ENCODE assay signal across 8 cellular contexts in the genomic region with DNA sequence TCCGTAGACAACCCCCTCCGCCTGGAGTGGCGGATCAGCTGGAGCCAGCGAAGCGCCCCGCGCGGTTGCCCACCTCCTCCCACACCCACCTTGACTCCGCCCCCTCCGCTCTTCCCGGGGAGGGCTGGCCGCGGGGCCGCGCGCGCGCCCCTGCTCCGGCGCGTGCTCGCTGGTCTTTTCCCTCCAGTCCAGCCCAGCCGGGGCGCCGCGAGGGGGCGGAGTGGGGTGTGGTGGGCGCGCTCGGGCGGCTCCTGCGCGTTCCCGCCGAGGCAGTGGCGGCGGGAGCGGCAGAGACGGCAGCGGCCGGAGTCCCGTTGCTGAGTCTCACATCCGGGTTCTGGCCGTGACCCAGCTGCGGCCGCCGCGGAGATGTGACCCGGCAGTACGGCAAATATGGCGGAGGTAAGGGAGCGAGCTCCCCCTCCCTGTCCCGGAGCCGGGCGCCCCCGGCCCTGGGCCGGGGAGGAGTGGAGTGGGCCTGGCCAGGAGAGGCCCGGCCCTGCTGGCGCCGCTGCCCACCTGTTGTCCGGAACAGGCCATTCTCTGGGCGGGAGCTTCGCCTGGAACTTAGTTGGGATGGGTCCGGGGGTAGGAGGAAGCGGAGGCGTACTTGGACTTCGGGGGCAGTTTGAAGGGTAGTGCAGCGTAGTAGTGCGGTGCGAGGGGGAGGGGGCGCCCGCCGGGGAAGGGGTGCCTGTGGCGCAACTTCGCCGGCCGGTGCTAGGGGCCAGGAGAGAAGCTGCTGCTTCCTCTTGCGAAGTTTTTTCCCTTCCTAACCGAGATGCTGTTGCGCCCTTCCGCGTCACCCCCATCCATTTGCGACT. TPM values are rescaled to one million over a fixed set of nuclear protein-coding genes. Genes with fewer than 3 reads are reported as not detected.
A peak's percentile ranks its signal among the peaks of the same experiment; 100 is the strongest.
DNase-seq lines count a peak whose midpoint lies in the region; ATAC-seq and TF ChIP-seq lines count a peak whose summit lies in the region.

No MANE protein-coding gene starts in this region.

- no peaks in the 10 kb centered on the region for H3K36me3 ChIP-seq in thoracic aorta

- H3K36me3 Mint-ChIP-seq in activated naive CD8-positive, alpha-beta T cell treated with anti-CD3 and anti-CD28 coated beads for 36 hours: peaks cover 27% of the 10 kb centered on the region
- peaks cover 2% of the 10 kb centered on the region for H3K36me3 Mint-ChIP-seq in osteocyte (ENCODE audit: unreplicated experiment)

- peak; percentile 24 for TF ChIP-seq CTCF in GM12864 (IDR thresholded peaks at IDR 0.05; ENCODE audit: low read depth, low read length, missing control alignments)
- peak; percentile 53 for TF ChIP-seq CTCF in osteocyte (IDR thresholded peaks at IDR 0.05)
- peak; percentile 22 for TF ChIP-seq CTCF in thoracic aorta (IDR thresholded peaks at IDR 0.05)

- peak overlapping the region; percentile 87 for H3K27ac Mint-ChIP-seq in activated naive CD8-positive, alpha-beta T cell treated with anti-CD3 and anti-CD28 coated beads for 36 hours
- H3K27ac Mint-ChIP-seq in osteocyte (ENCODE audit: unreplicated experiment): peak overlapping the region; percentile 94

- no peaks in the 10 kb centered on the region for H3K9me3 ChIP-seq in thoracic aorta

- peaks cover 1% of the 10 kb centered on the region for H3K27me3 Mint-ChIP-seq in activated naive CD8-positive, alpha-beta T cell treated with anti-CD3 and anti-CD28 coated beads for 36 hours
- H3K27me3 Mint-ChIP-seq in osteocyte (ENCODE audit: unreplicated experiment): no peaks in the 10 kb centered on the region

- peaks cover 48% of the 10 kb centered on the region for H3K4me1 Mint-ChIP-seq in activated naive CD8-positive, alpha-beta T cell treated with anti-CD3 and anti-CD28 coated beads for 36 hours
- H3K4me1 Mint-ChIP-seq in osteocyte (ENCODE audit: unreplicated experiment): peaks cover 63% of the 10 kb centered on the region

- H3K4me1 ChIP-seq in thoracic aorta (ENCODE audit: control insufficient read depth in 1 of 2, low read depth in 2 of 2): peaks cover 38 to 49% of the 10 kb centered on the region in 2 donors

- peak; percentile 76 for DNase-seq in GM12864 (ENCODE audit: low read depth)
- DNase-seq in NCI-H1048 (lab: John Stamatoyannopoulos, UW): peak; percentile 77
- peak; percentile 94 for DNase-seq in SKM-1 (lab: John Stamatoyannopoulos, UW; ENCODE audit: unreplicated experiment)
- peak; percentile 97 for DNase-seq in activated naive CD8-positive, alpha-beta T cell treated with anti-CD3 and anti-CD28 coated beads for 36 hours
- peak; percentile 77 to 97 (median 94) for DNase-seq in head of caudate nucleus
- peak; percentile 99 for DNase-seq in osteocyte (ENCODE audit: extremely low spot score, unreplicated experiment)
- DNase-seq in thoracic aorta (ENCODE audit: low spot score): peak; percentile 83

- H3K27me3 ChIP-seq in thoracic aorta (replicated peaks; ENCODE audit: insufficient read depth): no peaks in the 10 kb centered on the region

- H3K4me3 ChIP-seq in GM12864 (ENCODE audit: low read depth, low read length): peak overlapping the region; percentile 84
- peak overlapping the region; percentile 97 for H3K4me3 ChIP-seq in thoracic aorta

- H3K9me3 Mint-ChIP-seq in activated naive CD8-positive, alpha-beta T cell treated with anti-CD3 and anti-CD28 coated beads for 36 hours: no peaks in the 10 kb centered on the region
- no peaks in the 10 kb centered on the region for H3K9me3 Mint-ChIP-seq in osteocyte (ENCODE audit: unreplicated experiment)

- intact Hi-C loops in head of caudate nucleus (cut with DNase I): loop anchor here (5.0 kb wide), 1 partner anchor 122 kb away; a partner anchor contains a TSS

- peak overlapping the region; percentile 87 for H3K4me3 Mint-ChIP-seq in activated naive CD8-positive, alpha-beta T cell treated with anti-CD3 and anti-CD28 coated beads for 36 hours
- peak overlapping the region; percentile 90 for H3K4me3 Mint-ChIP-seq in osteocyte (ENCODE audit: unreplicated experiment)

- peak overlapping the region; percentile 93 to 99 for H3K27ac ChIP-seq in thoracic aorta

- ATAC-seq in HG02610 (IDR thresholded peaks at IDR 0.05; ENCODE audit: unreplicated experiment) (peak; percentile 66), thoracic aorta (ENCODE audit: insufficient number of reproducible peaks, low FRiP score, low read depth) (peak; percentile 89)

RNA-seq across cellular contexts. Expression of a gene that starts 5.4 kb away (rescaled TPM):
- 10 to 100 TPM; 52.8 to 52.9 TPM for total RNA-seq in activated naive CD8-positive, alpha-beta T cell treated with anti-CD3 and anti-CD28 coated beads for 36 hours
- total RNA-seq in osteocyte (45.8 and 48.3 TPM in 2 replicates), thoracic aorta (10 to 100 TPM; 46.0 to 50.9 TPM)

RNA-seq across cellular contexts. Expression of a gene that starts 5.6 kb away (rescaled TPM):
- total RNA-seq in activated naive CD8-positive, alpha-beta T cell treated with anti-CD3 and anti-CD28 coated beads for 36 hours: 1 to 10 TPM; 1.2 to 1.4 TPM
- total RNA-seq in osteocyte (8.9 and 10.0 TPM in 2 replicates), thoracic aorta (1 to 10 TPM; 1.9 to 5.9 TPM)

Comparison
In these comparisons a context has a peak if more than half of its experiments do, and no peak if none do; other contexts are left out.
1. Peak in every context shown above with its lines: DNase-seq, ATAC-seq, H3K4me3 ChIP-seq and H3K27ac ChIP-seq.